ENCODE assay signal across 8 cellular contexts in the genomic region with DNA sequence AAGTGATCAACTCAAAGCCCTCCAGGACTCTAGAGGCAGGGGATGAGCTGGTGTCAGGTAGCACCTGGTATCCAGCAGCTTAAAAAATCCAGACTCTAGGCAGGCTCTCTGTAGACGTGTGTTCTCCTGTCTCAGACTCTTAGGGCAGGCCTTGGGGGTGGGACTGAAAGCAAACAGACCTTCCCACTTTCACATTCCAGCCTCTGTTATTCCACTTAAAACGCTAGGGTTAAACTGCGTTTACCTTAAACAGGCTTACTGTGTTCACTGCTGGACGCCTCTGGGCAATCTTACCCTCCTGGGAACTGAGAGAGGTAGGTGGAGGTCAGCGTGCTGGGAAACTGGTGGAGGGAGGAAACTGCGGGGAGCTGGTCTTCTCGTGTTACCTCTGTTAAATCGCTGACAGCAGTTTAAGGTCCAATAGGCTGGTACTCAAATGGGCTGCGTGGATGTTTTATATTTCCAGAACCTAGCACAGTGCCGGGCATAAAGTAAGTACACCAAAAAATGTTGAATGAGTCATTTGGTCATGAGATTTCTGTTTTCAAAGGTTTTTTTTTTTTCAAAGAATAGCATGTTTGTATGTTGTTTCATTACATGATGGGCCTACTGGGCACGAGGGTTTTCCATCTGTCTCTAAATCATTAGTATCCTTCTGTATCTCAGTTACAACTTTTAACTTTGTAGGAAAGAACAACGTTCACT. TPM values are rescaled to one million over a fixed set of nuclear protein-coding genes. Genes with fewer than 3 reads are reported as not detected.
DNase-seq lines count a peak whose midpoint lies in the region; ATAC-seq and TF ChIP-seq lines count a peak whose summit lies in the region.

A gene (plus strand): TSS at position 248 of the 705 bp plus-strand sequence. CDS start 7,561 bp downstream, outside the sequence.

- H3K27ac ChIP-seq in SJCRH30 (no peak within 1 kb of the TSS), cardiac muscle cell (peak within 1 kb of the TSS; percentile 98)

- no peaks in the 10 kb centered on the region for H3K9me3 ChIP-seq in SJCRH30 (replicated peaks)
- no peaks in the 10 kb centered on the region for H3K9me3 ChIP-seq in cardiac muscle cell (ENCODE audit: low read depth)

- ATAC-seq in HG02938 (IDR thresholded peaks at IDR 0.05; ENCODE audit: unreplicated experiment) (peak; percentile 51), sciatic nerve (peak; percentile 30), HG02763 (IDR thresholded peaks at IDR 0.05; ENCODE audit: unreplicated experiment) (no peak), HG03520 (IDR thresholded peaks at IDR 0.05; ENCODE audit: unreplicated experiment) (no peak)

- H3K4me3 ChIP-seq in GM12865 (ENCODE audit: low read depth, low read length) (peak within 1 kb of the TSS; percentile 14; the same call in 1 of the 2 replicates), SJCRH30 (no peak within 1 kb of the TSS), cardiac muscle cell (peak within 1 kb of the TSS; percentile 21)

- TF ChIP-seq CTCF in GM12865 (IDR thresholded peaks at IDR 0.05; ENCODE audit: insufficient read depth, low read depth, low read length, missing control alignments) (no peak), cardiac muscle cell (IDR thresholded peaks at IDR 0.05; ENCODE audit: low read depth, low read length) (no peak)

- intact Hi-C loops in sciatic nerve (cut with DNase I) = no loop called here

- no peaks in the 10 kb centered on the region for H3K27me3 ChIP-seq in SJCRH30
- H3K27me3 ChIP-seq in cardiac muscle cell = no peaks in the 10 kb centered on the region

- no peaks in the 10 kb centered on the region for H3K4me1 ChIP-seq in SJCRH30
- peaks cover 26% of the 10 kb centered on the region for H3K4me1 ChIP-seq in cardiac muscle cell (ENCODE audit: low read depth)

- H3K36me3 ChIP-seq in SJCRH30 = no peaks in the 10 kb centered on the region
- no peaks in the 10 kb centered on the region for H3K36me3 ChIP-seq in cardiac muscle cell

- peak; percentile 43 for DNase-seq in GM12865 (ENCODE audit: low read depth)
- peak; percentile 19 to 55 for DNase-seq in SJCRH30
- DNase-seq in cardiac muscle cell (ENCODE audit: low read depth in 1 of 2, low spot score in 1 of 2) = peak; percentile 28 to 94
- DNase-seq in sciatic nerve (ENCODE audit: low spot score) = no peak
- DNase-seq in stimulated activated CD4-positive, alpha-beta T cell treated with anti-CD3 and anti-CD28 coated beads, Interleukin-4, amount 100 ng/mL, for 4 hours = no peak

RNA-seq across cellular contexts. Expression of the gene that starts here (rescaled TPM):
- 0.14 and 0.28 TPM in 2 replicates for total RNA-seq in SJCRH30 (2014; rRNA removed; shearing (Covaris generic))
- total RNA-seq in cardiac muscle cell (21.4 and 26.2 TPM in 2 replicates), sciatic nerve (2.6 TPM)
- polyA plus RNA-seq in cardiac muscle cell = 23.8 and 27.3 TPM in 2 replicates

Comparison
In these comparisons a context has a peak if more than half of its experiments do, and no peak if none do; other contexts are left out.
1. Peak in DNase-seq in SJCRH30; RNA of the gene not detected or under 1 TPM.
2. DNase-seq: peak in GM12865 (single experiment) and cardiac muscle cell (2 of 2); none in sciatic nerve (single experiment) and stimulated activated CD4-positive, alpha-beta T cell treated with anti-CD3 and anti-CD28 coated beads, Interleukin-4, amount 100 ng/mL, for 4 hours (0 of 2).
3. ATAC-seq: peak in HG02938 (single experiment) and sciatic nerve (single experiment); none in HG02763 (single experiment) and HG03520 (single experiment).